ENCODE assay signal across 1 cellular context in the genomic region with DNA sequence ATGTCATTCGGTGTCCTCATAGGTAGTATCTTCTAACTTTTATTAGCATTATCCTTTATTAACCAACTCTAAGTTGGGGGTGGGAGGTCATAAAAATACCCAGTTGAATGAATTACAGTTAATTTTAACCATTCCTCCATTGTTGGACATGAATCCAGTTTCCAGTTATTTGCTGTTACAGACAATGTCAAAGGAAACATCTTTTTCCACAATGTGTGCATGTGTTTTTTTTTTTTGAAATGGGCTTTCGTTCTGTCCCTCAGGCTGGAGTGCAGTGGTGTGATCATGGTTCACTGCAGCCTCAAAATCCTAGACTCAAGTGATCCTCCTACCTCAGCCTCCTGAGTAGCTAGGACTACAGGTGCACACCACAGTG.
TF ChIP-seq lines count a peak whose summit lies in the region.

No MANE protein-coding gene starts in this region.

TF ChIP-seq in K562, 482 proteins besides CTCF, POLR2A, EP300 and RAD21:
- TF ChIP-seq TCF7L2 (IDR thresholded peaks at IDR 0.05; ENCODE audit: low read depth, low read length) (no peak), BACH1 (tag; IDR thresholded peaks at IDR 0.05) (0 out of 2 replicates have a peak, but pooled peaks have one; percentile 12), FOSL1 (tag; conservative IDR thresholded peaks at IDR 0.05) (peak; percentile 59)
